8 cellular contexts compared by ENCODE assay signal in genomic region chr11:107859459-107860239, GRCh38. TPM values are rescaled to one million over a fixed set of nuclear protein-coding genes. Genes with fewer than 3 reads are reported as not detected.
DNase-seq lines count a peak whose midpoint lies in the region; ATAC-seq and TF ChIP-seq lines count a peak whose summit lies in the region.

No MANE protein-coding gene starts in this region.

- H3K9me3 Mint-ChIP-seq in stimulated activated naive B cell treated with anti-CD40 and anti-IgM and Interleukin-4, amounts not matched to agents 10 μg/mL and 1 μg/mL and 100 μg/mL, for 72 hours = no peaks in the 10 kb centered on the region

- peak overlapping the region; percentile 83 for H3K4me3 ChIP-seq in LNCaP clone FGC (ENCODE audit: low read depth, low read length)
- peak overlapping the region; percentile 71 to 79 for H3K4me3 ChIP-seq in cardiac fibroblast (replicated peaks in 1 of 2; ENCODE audit: low read depth in 2 of 2, low read length in 2 of 2)
- H3K4me3 ChIP-seq in right lobe of liver = peak overlapping the region; percentile 45 to 54 (median 47)

- 1% methylated on average over 31 of the region's 31 CpGs for WGBS in right lobe of liver (ENCODE audit: insufficient coverage, low coverage, low lambda C conversion rate, missing lambda C conversion rate)

- no peaks in the 10 kb centered on the region for H3K9me3 ChIP-seq in right lobe of liver

- H3K36me3 Mint-ChIP-seq in stimulated activated naive B cell treated with anti-CD40 and anti-IgM and Interleukin-4, amounts not matched to agents 10 μg/mL and 1 μg/mL and 100 μg/mL, for 72 hours = peaks cover 6 to 11% of the 10 kb centered on the region in 2 donors

- no peak for TF ChIP-seq POLR2A in right lobe of liver (IDR thresholded peaks at IDR 0.05)

- DNase-seq in Right ventricle myocardium inferior (ENCODE audit: missing footprints) (peak; percentile 73), cardiac septum (ENCODE audit: low spot score) (no peak), LNCaP clone FGC (ENCODE audit: low read depth) (peak; percentile 75), SW480 (ENCODE audit: low spot score) (peak; percentile 58), cardiac fibroblast (ENCODE audit: low read depth in 2 of 2) (peak in 1 of 2 donors; percentile 13), right lobe of liver (peak; percentile 49 to 68 (median 60)), islet precursor cell (no peak)
- DNase-seq in stimulated activated naive B cell treated with anti-CD40 and anti-IgM and Interleukin-4, amounts not matched to agents 10 μg/mL and 1 μg/mL and 100 μg/mL, for 72 hours = peak; percentile 10

- H3K27me3 ChIP-seq in right lobe of liver = no peaks in the 10 kb centered on the region

- no peak for ATAC-seq in Right ventricle myocardium inferior
- peak; percentile 68 to 80 (median 75) for ATAC-seq in right lobe of liver
- no peak for ATAC-seq in stimulated activated naive B cell treated with anti-CD40 and anti-IgM and Interleukin-4, amounts not matched to agents 10 μg/mL and 1 μg/mL and 100 μg/mL, for 72 hours (replicated peaks)

- H3K27ac Mint-ChIP-seq in stimulated activated naive B cell treated with anti-CD40 and anti-IgM and Interleukin-4, amounts not matched to agents 10 μg/mL and 1 μg/mL and 100 μg/mL, for 72 hours = peak overlapping the region; percentile 93

- H3K27ac ChIP-seq in right lobe of liver = no peak overlapping the region

- H3K4me1 Mint-ChIP-seq in stimulated activated naive B cell treated with anti-CD40 and anti-IgM and Interleukin-4, amounts not matched to agents 10 μg/mL and 1 μg/mL and 100 μg/mL, for 72 hours = peaks cover 22 to 38% of the 10 kb centered on the region in 2 donors

- H3K4me3 Mint-ChIP-seq in stimulated activated naive B cell treated with anti-CD40 and anti-IgM and Interleukin-4, amounts not matched to agents 10 μg/mL and 1 μg/mL and 100 μg/mL, for 72 hours = peak overlapping the region; percentile 91 to 96

- peaks cover 0 to 18% (median 0%) of the 10 kb centered on the region in 4 donors for H3K4me1 ChIP-seq in right lobe of liver

- H3K36me3 ChIP-seq in right lobe of liver = no peaks in the 10 kb centered on the region

- TF ChIP-seq CTCF in LNCaP clone FGC (IDR thresholded peaks at IDR 0.05; ENCODE audit: control insufficient read depth, extremely low read depth, insufficient read depth) (no peak), cardiac fibroblast (IDR thresholded peaks at IDR 0.05; ENCODE audit: low read depth, low read length) (no peak), right lobe of liver (IDR thresholded peaks at IDR 0.05) (no peak)

- H3K27me3 Mint-ChIP-seq in stimulated activated naive B cell treated with anti-CD40 and anti-IgM and Interleukin-4, amounts not matched to agents 10 μg/mL and 1 μg/mL and 100 μg/mL, for 72 hours = no peaks in the 10 kb centered on the region

- intact Hi-C loops in Right ventricle myocardium inferior (cut with DNase I) (no loop called here), cardiac septum (cut with DNase I) (no loop called here), right lobe of liver (cut with DNase I) (no loop called here)

RNA-seq across cellular contexts. Expression of gene SLC35F2, which starts 1.1 kb away (rescaled TPM):
- total RNA-seq in Right ventricle myocardium inferior (0.46 TPM), cardiac septum (1.5 TPM), right lobe of liver (under 1 TPM in 5 of 6 experiments, not detected in 1; 0.06 to 0.55 (median 0.28) TPM)

Comparison
In these comparisons a context has a peak if more than half of its experiments do, and no peak if none do; other contexts are left out.
1. DNase-seq: peak in Right ventricle myocardium inferior (single experiment), LNCaP clone FGC (single experiment), SW480 (single experiment), right lobe of liver (3 of 3) and stimulated activated naive B cell treated with anti-CD40 and anti-IgM and Interleukin-4, amounts not matched to agents 10 μg/mL and 1 μg/mL and 100 μg/mL, for 72 hours (single experiment); none in cardiac septum (single experiment) and islet precursor cell (single experiment).
2. ATAC-seq: peak in right lobe of liver (4 of 4); none in Right ventricle myocardium inferior (single experiment) and stimulated activated naive B cell treated with anti-CD40 and anti-IgM and Interleukin-4, amounts not matched to agents 10 μg/mL and 1 μg/mL and 100 μg/mL, for 72 hours (0 of 2).
3. Peak in every context shown above with its lines, with median percentiles within 50 percentile points of each other: H3K4me3 ChIP-seq.